31 cellular contexts compared by ENCODE assay signal in the genomic region with DNA sequence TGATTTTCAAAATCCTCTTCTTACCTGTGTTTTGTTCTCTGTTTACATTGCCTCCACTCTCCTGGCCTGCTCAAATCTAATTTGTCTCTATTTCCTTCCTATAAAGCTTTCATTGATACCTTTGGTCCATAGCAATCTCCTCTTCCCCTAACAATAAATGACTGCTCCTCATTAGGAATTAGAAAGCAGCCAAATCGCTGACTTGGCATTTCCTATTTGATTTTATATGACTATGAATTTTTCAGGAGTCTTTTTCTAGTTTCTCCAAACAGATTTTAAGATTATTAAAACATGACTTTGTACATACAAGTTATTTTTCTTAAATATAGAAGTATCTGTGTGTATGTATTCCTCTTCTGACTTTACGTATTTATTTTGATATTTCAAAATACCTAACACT.
"Had no signal": no experiment of that assay in that cellular context is flagged by ENCODE, and none has a peak within 500 bp of the region (broad histone marks: within the 10 kb centered on the region; RNA-seq: fewer than 3 reads in every experiment).

No MANE protein-coding gene starts in this region.

- H3K36me3 ChIP-seq: heart left ventricle, left lung, lower lobe of right lung, pancreas, prostate gland, thyroid gland, upper lobe of right lung had no signal

- ATAC-seq: heart left ventricle; left colon; left lung; lower lobe of right lung; natural killer cell treated with Interleukin-12 subunit alpha and Interleukin-12 subunit beta and Interleukin-15 and Interleukin-18, amount 100 ng/mL, for 72 hours; pancreas; right cardiac atrium; stimulated activated memory B cell treated with anti-CD40 and anti-IgM and Interleukin-4, amounts not matched to agents 10 μg/mL and 1 μg/mL and 100 μg/mL, for 72 hours; stimulated activated naive CD8-positive, alpha-beta T cell treated with anti-CD3 and anti-CD28 coated beads, Interleukin-15, amount 100 ng/mL, for 72 hours; upper lobe of right lung had no signal

- H3K9me3 Mint-ChIP-seq: stimulated activated memory B cell treated with anti-CD40 and anti-IgM and Interleukin-4, amounts not matched to agents 10 μg/mL and 1 μg/mL and 100 μg/mL, for 72 hours; stimulated activated naive CD8-positive, alpha-beta T cell treated with anti-CD3 and anti-CD28 coated beads, Interleukin-15, amount 100 ng/mL, for 72 hours had no signal

- H3K9me3 ChIP-seq: heart left ventricle, left lung, lower lobe of right lung, pancreas, prostate gland, testis, thyroid gland, upper lobe of right lung had no signal

- H3K4me1 Mint-ChIP-seq: immature natural killer cell; naive B cell; stimulated activated memory B cell treated with anti-CD40 and anti-IgM and Interleukin-4, amounts not matched to agents 10 μg/mL and 1 μg/mL and 100 μg/mL, for 72 hours; stimulated activated naive CD8-positive, alpha-beta T cell treated with anti-CD3 and anti-CD28 coated beads, Interleukin-15, amount 100 ng/mL, for 72 hours had no signal

- DNase-seq: heart left ventricle; hypothalamus; immature natural killer cell; kidney; left colon; left lung; lower lobe of right lung; mammary epithelial cell; mesenchymal stem cell; naive B cell; pancreas; posterior cingulate gyrus; retina; right cardiac atrium; stimulated activated CD4-positive, alpha-beta T cell treated with anti-CD3 and anti-CD28 coated beads, Interleukin-1b, Interleukin-23, amount 100 ng/mL, for 48 hours; stimulated activated CD4-positive, alpha-beta T cell treated with anti-CD3 and anti-CD28 coated beads, Interleukin-2, amount 100 ng/mL, for 48 hours; stimulated activated CD4-positive, alpha-beta T cell treated with anti-CD3 and anti-CD28 coated beads, Interleukin-4, amount 100 ng/mL, for 4 hours; stimulated activated CD8-positive, alpha-beta memory T cell treated with anti-CD3 and anti-CD28 coated beads, Interleukin-4, amount 100 ng/mL, for 48 hours; stimulated activated naive CD4-positive, alpha-beta T cell treated with Interleukin-2 at 50 U/mL for 16 hours; stimulated activated naive CD8-positive, alpha-beta T cell treated with anti-CD3 and anti-CD28 coated beads, Interleukin-15, amount 100 ng/mL, for 72 hours; substantia nigra; testis; thyroid gland; trophoblast cell; upper lobe of right lung had no signal

- FAIRE-seq: islet of Langerhans, kidney, pancreas, urothelium cell line had no signal

- H3K36me3 Mint-ChIP-seq: immature natural killer cell; naive B cell; natural killer cell treated with Interleukin-12 subunit alpha and Interleukin-12 subunit beta and Interleukin-15 and Interleukin-18, amount 100 ng/mL, for 72 hours; stimulated activated memory B cell treated with anti-CD40 and anti-IgM and Interleukin-4, amounts not matched to agents 10 μg/mL and 1 μg/mL and 100 μg/mL, for 72 hours had no signal

- H3K4me1 ChIP-seq: heart left ventricle, left lung, lower lobe of right lung, pancreas, prostate gland, testis, thyroid gland, upper lobe of right lung had no signal

- H3K4me2 ChIP-seq: smooth muscle cell had no signal

- H3K27ac ChIP-seq: heart left ventricle, left lung, lower lobe of right lung, pancreas, prostate gland, testis, thyroid gland, upper lobe of right lung had no signal

- H3K27me3 ChIP-seq: heart left ventricle, left lung, testis, thyroid gland, upper lobe of right lung had no signal

- H3K27me3 Mint-ChIP-seq: naive B cell; natural killer cell treated with Interleukin-12 subunit alpha and Interleukin-12 subunit beta and Interleukin-15 and Interleukin-18, amount 100 ng/mL, for 72 hours; stimulated activated memory B cell treated with anti-CD40 and anti-IgM and Interleukin-4, amounts not matched to agents 10 μg/mL and 1 μg/mL and 100 μg/mL, for 72 hours; stimulated activated naive CD8-positive, alpha-beta T cell treated with anti-CD3 and anti-CD28 coated beads, Interleukin-15, amount 100 ng/mL, for 72 hours had no signal

- H3K4me3 Mint-ChIP-seq: immature natural killer cell; naive B cell; natural killer cell treated with Interleukin-12 subunit alpha and Interleukin-12 subunit beta and Interleukin-15 and Interleukin-18, amount 100 ng/mL, for 72 hours; stimulated activated memory B cell treated with anti-CD40 and anti-IgM and Interleukin-4, amounts not matched to agents 10 μg/mL and 1 μg/mL and 100 μg/mL, for 72 hours; stimulated activated naive CD8-positive, alpha-beta T cell treated with anti-CD3 and anti-CD28 coated beads, Interleukin-15, amount 100 ng/mL, for 72 hours had no signal

- H3K4me3 ChIP-seq: heart left ventricle, left lung, lower lobe of right lung, pancreas, prostate gland, smooth muscle cell, testis, thyroid gland, upper lobe of right lung had no signal

- H3K27ac Mint-ChIP-seq: immature natural killer cell; naive B cell; natural killer cell treated with Interleukin-12 subunit alpha and Interleukin-12 subunit beta and Interleukin-15 and Interleukin-18, amount 100 ng/mL, for 72 hours; stimulated activated memory B cell treated with anti-CD40 and anti-IgM and Interleukin-4, amounts not matched to agents 10 μg/mL and 1 μg/mL and 100 μg/mL, for 72 hours; stimulated activated naive CD8-positive, alpha-beta T cell treated with anti-CD3 and anti-CD28 coated beads, Interleukin-15, amount 100 ng/mL, for 72 hours had no signal
